Comparison of ENCODE assay signal across 20 cellular contexts in genomic region chr1:204146965-204147364, GRCh38. TPM values are rescaled to one million over a fixed set of nuclear protein-coding genes. Genes with fewer than 3 reads are reported as not detected.
DNase-seq lines count a peak whose midpoint lies in the region; ATAC-seq and TF ChIP-seq lines count a peak whose summit lies in the region.
"Had no signal": no experiment of that assay in that cellular context is flagged by ENCODE, and none has a peak within 500 bp of the region (broad histone marks: within the 10 kb centered on the region; RNA-seq: fewer than 3 reads in every experiment).

No MANE protein-coding gene starts in this region.

- H3K27ac Mint-ChIP-seq in GM23338 (peak overlapping the region; percentile 83), progenitor cell of endocrine pancreas (no peak overlapping the region)

- ATAC-seq in GM23338 (no peak; the same call in 2 of the 3 replicates), left lobe of liver (peak; percentile 49), GM19023 (IDR thresholded peaks at IDR 0.05; ENCODE audit: unreplicated experiment) (no peak)
- ATAC-seq: Panc1, SK-N-SH treated with all-trans-retinoic acid at 6 μM for 48 hours had no signal

- DNase-seq in GM23338 (ENCODE audit: low spot score): no peak
- DNase-seq in WERI-Rb-1: peak; percentile 46
- DNase-seq in left lobe of liver (ENCODE audit: low spot score): peak; percentile 97
- peak; percentile 51 for DNase-seq in spleen
- DNase-seq in progenitor cell of endocrine pancreas (ENCODE audit: low spot score, unreplicated experiment): no peak
- DNase-seq in SIG-M5 (lab: John Stamatoyannopoulos, UW): no peak
- DNase-seq: C1 segment of cervical spinal cord, GF-D8, IMR-90, Karpas-422, MG63, NCI-H1092, NCI-H2081 treated with DMSO at 0.1 percent for 48 hours, NCI-H524, SHP77 had no signal

- H3K4me3 ChIP-seq in GM23338 (peak overlapping the region; percentile 30; the same call in 1 of the 2 replicates), WERI-Rb-1 (ENCODE audit: low read depth, low read length) (no peak overlapping the region), spleen (no peak overlapping the region)
- H3K4me3 ChIP-seq: MG63 had no signal

- H3K27me3 ChIP-seq in GM23338 (ENCODE audit: insufficient read depth) (peaks cover 8% of the 10 kb centered on the region; the same call in 1 of the 2 replicates), WERI-Rb-1 (ENCODE audit: insufficient read depth, low read depth, severe bottlenecking) (no peaks in the 10 kb centered on the region), spleen (replicated peaks in 1 of 7) (peaks cover 0 to 20% (median 8%) of the 10 kb centered on the region in 7 donors)
- H3K27me3 ChIP-seq: MG63 had no signal

- no peak overlapping the region for H2AFZ ChIP-seq in GM23338

- H3K79me2 ChIP-seq in GM23338 (replicated peaks; ENCODE audit: insufficient read depth): no peaks in the 10 kb centered on the region

- TF ChIP-seq CTCF in GM23338 (conservative IDR thresholded peaks at IDR 0.05; ENCODE audit: low read depth in 2 of 2) (no peak), WERI-Rb-1 (IDR thresholded peaks at IDR 0.05; ENCODE audit: low read depth, low read length) (no peak), spleen (IDR thresholded peaks at IDR 0.05 in 8 of 11, conservative IDR thresholded peaks at IDR 0.05 in 3 of 11) (no peak), progenitor cell of endocrine pancreas (IDR thresholded peaks at IDR 0.05; ENCODE audit: unreplicated experiment) (no peak)

- H3K9me3 Mint-ChIP-seq in GM23338 (no peaks in the 10 kb centered on the region), progenitor cell of endocrine pancreas (ENCODE audit: low read depth) (no peaks in the 10 kb centered on the region)

- no peak overlapping the region for H3K27ac ChIP-seq in GM23338 (ENCODE audit: low read depth)
- peak overlapping the region; percentile 78 for H3K27ac ChIP-seq in WERI-Rb-1
- H3K27ac ChIP-seq in spleen: no peak overlapping the region

- peaks cover 8% of the 10 kb centered on the region; the same call in 2 of the 3 replicates for H3K36me3 Mint-ChIP-seq in GM23338 (ENCODE audit: low read depth)
- peaks cover 4% of the 10 kb centered on the region for H3K36me3 Mint-ChIP-seq in progenitor cell of endocrine pancreas (ENCODE audit: insufficient read depth)

- WGBS in spleen, 5 donors: 76 to 88% (median 83%) methylated on average over 4 to 7 of the region's 7 CpGs

- H3K9me3 ChIP-seq in WERI-Rb-1 (ENCODE audit: severe bottlenecking): peaks cover 3% of the 10 kb centered on the region
- no peaks in the 10 kb centered on the region for H3K9me3 ChIP-seq in spleen
- H3K9me3 ChIP-seq: MG63 had no signal

- peaks cover 21% of the 10 kb centered on the region for H3K27me3 Mint-ChIP-seq in GM23338 (ENCODE audit: insufficient read depth, low read depth, poor library complexity)
- peaks cover 9% of the 10 kb centered on the region for H3K27me3 Mint-ChIP-seq in progenitor cell of endocrine pancreas

- H3K4me3 Mint-ChIP-seq in GM23338 (peak overlapping the region; percentile 38; the same call in 1 of the 3 replicates), progenitor cell of endocrine pancreas (ENCODE audit: low read depth) (no peak overlapping the region)

- intact Hi-C loops in spleen (cut with DNase I; ENCODE audit: low total_unique reads): no loop called here

- no peaks in the 10 kb centered on the region for H4K20me1 ChIP-seq in GM23338 (replicated peaks; ENCODE audit: insufficient read depth)

- TF ChIP-seq POLR2A in spleen (IDR thresholded peaks at IDR 0.05): no peak

- H3K9me2 ChIP-seq in GM23338 (ENCODE audit: insufficient read depth): no peaks in the 10 kb centered on the region

- H3F3A ChIP-seq in GM23338 (replicated peaks; ENCODE audit: low read depth): no peaks in the 10 kb centered on the region; the same call in 1 of the 2 replicates

- H3K4me2 ChIP-seq in GM23338: peak overlapping the region; percentile 70

- H3K36me3 ChIP-seq in GM23338 (ENCODE audit: insufficient read depth) (no peaks in the 10 kb centered on the region), WERI-Rb-1 (peaks cover 20% of the 10 kb centered on the region), spleen (peaks cover 0 to 7% (median 0%) of the 10 kb centered on the region in 6 donors)
- H3K36me3 ChIP-seq: MG63 had no signal

- H3K4me1 ChIP-seq in GM23338 (ENCODE audit: insufficient read depth) (peaks cover 28% of the 10 kb centered on the region), spleen (peaks cover 4 to 12% (median 9%) of the 10 kb centered on the region in 6 donors)

- H3K4me1 Mint-ChIP-seq in GM23338: peaks cover 51% of the 10 kb centered on the region
- peaks cover 17% of the 10 kb centered on the region for H3K4me1 Mint-ChIP-seq in progenitor cell of endocrine pancreas (ENCODE audit: low read depth)

TF ChIP-seq in GM23338, 12 proteins besides CTCF, POLR2A, EP300 and RAD21 (continues in another document):
- TF ChIP-seq ZNF462 (CRISPR knock-in tag; IDR thresholded peaks at IDR 0.05) (no peak), STAT1 (IDR thresholded peaks at IDR 0.05; ENCODE audit: unreplicated experiment) (no peak), EZH2 (IDR thresholded peaks at IDR 0.05; ENCODE audit: low read depth, unreplicated experiment) (no peak)

RNA-seq across cellular contexts. Expression of gene ETNK2, which starts 4.9 kb away (rescaled TPM):
- total RNA-seq in GM23338 (2014; rRNA removed; shearing (Covaris generic)): 18.9 and 26.2 TPM in 2 replicates
- 7.6 and 9.0 TPM in 2 replicates for polyA plus RNA-seq in GM23338 (2016; fragmentation: Nextera tagmentation; extraction: Ambion mirVana)
- total RNA-seq in left lobe of liver: 213 TPM
- total RNA-seq in spleen: 10 to 100 TPM in 2 of 7 donors, 1 to 10 TPM in 5; 4.4 to 20.8 (median 8.6) TPM
- 1 to 10 TPM; 1.9 to 3.8 (median 2.5) TPM for polyA plus RNA-seq in spleen
- 22.6 and 24.5 TPM in 2 replicates for total RNA-seq in progenitor cell of endocrine pancreas

RNA-seq across cellular contexts. Expression of gene REN, which starts 19.2 kb away (rescaled TPM):
- total RNA-seq in GM23338 (2014; rRNA removed; shearing (Covaris generic)): not detected in 2 replicates
- polyA plus RNA-seq in GM23338 (2016; fragmentation: Nextera tagmentation; extraction: Ambion mirVana): not detected in 2 replicates
- 0.20 TPM for total RNA-seq in left lobe of liver
- under 1 TPM in 1 of 7 donors, not detected in 6; 0.25 TPM for total RNA-seq in spleen
- under 1 TPM in 1 of 3 donors, not detected in 2; 0.12 TPM for polyA plus RNA-seq in spleen
- not detected in 2 replicates for total RNA-seq in progenitor cell of endocrine pancreas
- total RNA-seq: A673, Daoy had no signal

RNA-seq across cellular contexts. Expression of gene KISS1, which starts 49.3 kb away (rescaled TPM):
- 0.70 TPM in 1 of 2 replicates, not detected in the other for total RNA-seq in GM23338 (2014; rRNA removed; shearing (Covaris generic))
- polyA plus RNA-seq in GM23338 (2016; fragmentation: Nextera tagmentation; extraction: Ambion mirVana) (not detected in 2 replicates), spleen (not detected)
- total RNA-seq in left lobe of liver (0.63 TPM), spleen (not detected), progenitor cell of endocrine pancreas (not detected in 2 replicates)
- total RNA-seq: A673 had no signal

Comparison
In these comparisons a context has a peak if more than half of its experiments do, and no peak if none do; other contexts are left out.
1. DNase-seq: peak in WERI-Rb-1 (single experiment), left lobe of liver (single experiment) and spleen (single experiment); none in GM23338 (single experiment), progenitor cell of endocrine pancreas (single experiment) and SIG-M5 (single experiment).